ENCODE assay signal across 8 cellular contexts in genomic region chr15:75042730-75043508, GRCh38. TPM values are rescaled to one million over a fixed set of nuclear protein-coding genes. Genes with fewer than 3 reads are reported as not detected.
A peak's percentile ranks its signal among the peaks of the same experiment; 100 is the strongest.
DNase-seq lines count a peak whose midpoint lies in the region; ATAC-seq and TF ChIP-seq lines count a peak whose summit lies in the region.

No MANE protein-coding gene starts in this region.

- peaks cover 7% of the 10 kb centered on the region for H3K36me3 ChIP-seq in GM06990 (ENCODE audit: control insufficient read depth, insufficient read depth, low read length)

- H3K27me3 Mint-ChIP-seq in activated CD4-positive, alpha-beta T cell treated with anti-CD3 and anti-CD28 coated beads, Interleukin-2, amount 10 ng/mL, durations not matched to agents 24 days and 14 days = no peaks in the 10 kb centered on the region
- H3K27me3 Mint-ChIP-seq in stimulated activated naive B cell treated with anti-CD40 and anti-IgM and Interleukin-4, amounts not matched to agents 10 μg/mL and 1 μg/mL and 100 μg/mL, for 72 hours = no peaks in the 10 kb centered on the region

- peak overlapping the region; percentile 36 for H3K4me3 ChIP-seq in GM06990 (replicated peaks; ENCODE audit: low read depth, low read length)
- no peak overlapping the region for H3K4me3 ChIP-seq in LNCaP clone FGC (ENCODE audit: low read depth, low read length)

- H3K27me3 ChIP-seq in GM06990 (replicated peaks; ENCODE audit: control insufficient read depth, insufficient read depth, low read length) = no peaks in the 10 kb centered on the region

- no peaks in the 10 kb centered on the region for H3K9me3 Mint-ChIP-seq in activated CD4-positive, alpha-beta T cell treated with anti-CD3 and anti-CD28 coated beads, Interleukin-2, amount 10 ng/mL, durations not matched to agents 24 days and 14 days
- no peaks in the 10 kb centered on the region for H3K9me3 Mint-ChIP-seq in stimulated activated naive B cell treated with anti-CD40 and anti-IgM and Interleukin-4, amounts not matched to agents 10 μg/mL and 1 μg/mL and 100 μg/mL, for 72 hours

- peak overlapping the region; percentile 81 for H3K27ac Mint-ChIP-seq in activated CD4-positive, alpha-beta T cell treated with anti-CD3 and anti-CD28 coated beads, Interleukin-2, amount 10 ng/mL, durations not matched to agents 24 days and 14 days
- H3K27ac Mint-ChIP-seq in stimulated activated naive B cell treated with anti-CD40 and anti-IgM and Interleukin-4, amounts not matched to agents 10 μg/mL and 1 μg/mL and 100 μg/mL, for 72 hours = peak overlapping the region; percentile 92

- H3K4me1 Mint-ChIP-seq in activated CD4-positive, alpha-beta T cell treated with anti-CD3 and anti-CD28 coated beads, Interleukin-2, amount 10 ng/mL, durations not matched to agents 24 days and 14 days = peaks cover 64% of the 10 kb centered on the region
- H3K4me1 Mint-ChIP-seq in stimulated activated naive B cell treated with anti-CD40 and anti-IgM and Interleukin-4, amounts not matched to agents 10 μg/mL and 1 μg/mL and 100 μg/mL, for 72 hours = peaks cover 66 to 88% of the 10 kb centered on the region in 2 donors

- intact Hi-C loops in activated CD4-positive, alpha-beta T cell treated with anti-CD3 and anti-CD28 coated beads, Interleukin-2, amount 10 ng/mL, durations not matched to agents 24 days and 14 days (cut with micrococcal nuclease) = loop anchor here (1.0 to 5.0 kb wide), 3 partner anchors 65 to 161 kb away; no protein-coding TSS in a partner anchor

- H3K4me3 Mint-ChIP-seq in activated CD4-positive, alpha-beta T cell treated with anti-CD3 and anti-CD28 coated beads, Interleukin-2, amount 10 ng/mL, durations not matched to agents 24 days and 14 days = peak overlapping the region; percentile 52
- H3K4me3 Mint-ChIP-seq in stimulated activated naive B cell treated with anti-CD40 and anti-IgM and Interleukin-4, amounts not matched to agents 10 μg/mL and 1 μg/mL and 100 μg/mL, for 72 hours = peak overlapping the region; percentile 60 to 70

- ATAC-seq in GM21737 (IDR thresholded peaks at IDR 0.05; ENCODE audit: unreplicated experiment) = peak; percentile 61
- ATAC-seq in stimulated activated naive B cell treated with anti-CD40 and anti-IgM and Interleukin-4, amounts not matched to agents 10 μg/mL and 1 μg/mL and 100 μg/mL, for 72 hours (replicated peaks) = peak; percentile 84 to 86

- peaks cover 14% of the 10 kb centered on the region for H3K36me3 Mint-ChIP-seq in activated CD4-positive, alpha-beta T cell treated with anti-CD3 and anti-CD28 coated beads, Interleukin-2, amount 10 ng/mL, durations not matched to agents 24 days and 14 days (ENCODE audit: low read depth)
- H3K36me3 Mint-ChIP-seq in stimulated activated naive B cell treated with anti-CD40 and anti-IgM and Interleukin-4, amounts not matched to agents 10 μg/mL and 1 μg/mL and 100 μg/mL, for 72 hours = peaks cover 17 to 36% of the 10 kb centered on the region in 2 donors

- peak; percentile 94 for TF ChIP-seq CTCF in GM06990 (IDR thresholded peaks at IDR 0.05; ENCODE audit: insufficient read depth, low read length, poor library complexity, severe bottlenecking)
- TF ChIP-seq CTCF in LNCaP clone FGC (IDR thresholded peaks at IDR 0.05; ENCODE audit: control insufficient read depth, extremely low read depth, insufficient read depth) = peak; percentile 21; the same call in 1 of the 2 replicates

- DNase-seq in GM06990 (ENCODE audit: extremely low read depth, insufficient read length) (peak; percentile 93), LNCaP clone FGC (ENCODE audit: low read depth) (no peak), midbrain (lab: John Stamatoyannopoulos, UW) (peak; percentile 49), NCI-H1436 treated with DMSO at 0.1 percent for 48 hours (lab: John Stamatoyannopoulos, UW) (no peak)
- DNase-seq in activated CD4-positive, alpha-beta T cell treated with anti-CD3 and anti-CD28 coated beads, Interleukin-2, amount 10 ng/mL, durations not matched to agents 24 days and 14 days = peak; percentile 92
- peak; percentile 11 for DNase-seq in effector CD4-positive, alpha-beta T cell
- DNase-seq in stimulated activated naive B cell treated with anti-CD40 and anti-IgM and Interleukin-4, amounts not matched to agents 10 μg/mL and 1 μg/mL and 100 μg/mL, for 72 hours = peak; percentile 96

RNA-seq across cellular contexts. Expression of gene PPCDC, which starts 19.5 kb away (rescaled TPM):
- total RNA-seq in activated CD4-positive, alpha-beta T cell treated with anti-CD3 and anti-CD28 coated beads, Interleukin-2, amount 10 ng/mL, durations not matched to agents 24 days and 14 days = 21.4 and 24.5 TPM in 2 replicates

RNA-seq across cellular contexts. Expression of gene SCAMP5, which starts 47.6 kb away (rescaled TPM):
- total RNA-seq in activated CD4-positive, alpha-beta T cell treated with anti-CD3 and anti-CD28 coated beads, Interleukin-2, amount 10 ng/mL, durations not matched to agents 24 days and 14 days = 0.92 and 1.3 TPM in 2 replicates

Comparison
In these comparisons a context has a peak if more than half of its experiments do, and no peak if none do; other contexts are left out.
1. DNase-seq: peak in GM06990 (single experiment), activated CD4-positive, alpha-beta T cell treated with anti-CD3 and anti-CD28 coated beads, Interleukin-2, amount 10 ng/mL, durations not matched to agents 24 days and 14 days (single experiment), effector CD4-positive, alpha-beta T cell (single experiment), midbrain (single experiment) and stimulated activated naive B cell treated with anti-CD40 and anti-IgM and Interleukin-4, amounts not matched to agents 10 μg/mL and 1 μg/mL and 100 μg/mL, for 72 hours (single experiment); none in LNCaP clone FGC (single experiment) and NCI-H1436 treated with DMSO at 0.1 percent for 48 hours (single experiment).